In genomic region chr17:47741109-47741792, GRCh38 we compare ENCODE assay signal across 1 cellular context.
TF ChIP-seq lines count a peak whose summit lies in the region.

No MANE protein-coding gene starts in this region.

TF ChIP-seq in HepG2, 621 proteins besides CTCF, POLR2A, EP300 and RAD21:
- 0 out of 2 replicates have a peak, but pooled peaks have one; percentile 39 for TF ChIP-seq CREB1 (IDR thresholded peaks at IDR 0.05)
- no peak for TF ChIP-seq CREB1 (CRISPR knock-in tag; IDR thresholded peaks at IDR 0.05)
- TF ChIP-seq ZXDC (CRISPR knock-in tag; IDR thresholded peaks at IDR 0.05), result no peak
- TF ChIP-seq IKZF1 (IDR thresholded peaks at IDR 0.05), result 0 out of 2 replicates have a peak, but pooled peaks have one; percentile 78
- no peak for TF ChIP-seq ZNF567 (CRISPR knock-in tag; IDR thresholded peaks at IDR 0.05; ENCODE audit: borderline replicate concordance)
- TF ChIP-seq TOPORS (CRISPR knock-in tag; IDR thresholded peaks at IDR 0.05), result no peak
